ENCODE assay signal across 19 cellular contexts in the genomic region with DNA sequence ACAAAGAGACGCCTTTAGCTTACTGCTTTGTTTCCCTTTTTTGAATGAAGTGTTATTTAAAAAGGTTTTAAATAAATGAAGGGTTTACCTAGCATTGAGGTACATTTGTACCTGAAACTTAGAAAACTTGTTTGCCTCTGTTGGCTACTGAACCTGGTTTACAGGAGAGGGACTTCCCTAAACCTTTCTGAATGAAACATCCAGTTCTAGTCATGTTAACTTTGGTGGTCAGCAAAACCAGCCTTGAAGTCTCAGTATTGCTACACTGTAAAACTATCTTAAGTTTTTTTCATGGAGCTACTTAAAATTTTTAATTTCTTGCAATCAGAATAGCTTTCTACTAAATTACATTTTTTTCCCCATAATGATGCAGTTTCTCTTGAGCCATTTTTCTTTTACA. TPM values are rescaled to one million over a fixed set of nuclear protein-coding genes. Genes with fewer than 3 reads are reported as not detected.
DNase-seq lines count a peak whose midpoint lies in the region; ATAC-seq and TF ChIP-seq lines count a peak whose summit lies in the region.
"Had no signal": no experiment of that assay in that cellular context is flagged by ENCODE, and none has a peak within 500 bp of the region (broad histone marks: within the 10 kb centered on the region; RNA-seq: fewer than 3 reads in every experiment).

No MANE protein-coding gene starts in this region.

- no peak overlapping the region for H2AFZ ChIP-seq in ACC112 (ENCODE audit: low read length, unreplicated experiment)

- DNase-seq in ascending aorta (ENCODE audit: low spot score in 2 of 2): no peak
- DNase-seq in stimulated activated CD4-positive, alpha-beta T cell treated with anti-CD3 and anti-CD28 coated beads, Interleukin-12 subunit alpha, Interleukin-12 subunit beta, amount 100 ng/mL, for 4 hours: no peak
- no peak for DNase-seq in NCI-H2196 treated with DMSO at 0.1 percent for 48 hours (lab: John Stamatoyannopoulos, UW; ENCODE audit: unreplicated experiment)
- no peak for DNase-seq in WERI-Rb-1
- DNase-seq in activated CD4-positive, alpha-beta T cell treated with anti-CD3 and anti-CD28 coated beads for 4 hours: no peak
- DNase-seq: activated CD4-positive, CD25-positive, alpha-beta regulatory T cell treated with anti-CD3 and anti-CD28 coated beads, Interleukin-2, amount 50 U/mL, for 72 hours; anterior cingulate cortex; CD4-positive, CD25-positive, alpha-beta regulatory T cell; left ventricle myocardium inferior; naive thymus-derived CD8-positive, alpha-beta T cell; NCI-H1436; NK-92 treated with Interleukin-12 subunit alpha and Interleukin-12 subunit beta, amount 100 ng/mL, for 24 hours had no signal

- peak; percentile 50 for ATAC-seq in HG02798 (IDR thresholded peaks at IDR 0.05; ENCODE audit: poor library complexity, unreplicated experiment)
- ATAC-seq: naive thymus-derived CD8-positive, alpha-beta T cell; Right ventricle myocardium inferior had no signal

- TF ChIP-seq CTCF in ascending aorta (IDR thresholded peaks at IDR 0.05) (no peak), WERI-Rb-1 (IDR thresholded peaks at IDR 0.05; ENCODE audit: low read depth, low read length) (no peak)

- no peaks in the 10 kb centered on the region for H3K9me3 ChIP-seq in ascending aorta
- H3K9me3 ChIP-seq in mesodermal cell (ENCODE audit: control insufficient read depth, low read length): no peaks in the 10 kb centered on the region
- H3K9me3 ChIP-seq in WERI-Rb-1 (ENCODE audit: severe bottlenecking): no peaks in the 10 kb centered on the region
- H3K9me3 ChIP-seq: A549, HAP-1, left ventricle myocardium inferior, prostate gland had no signal

- no peaks in the 10 kb centered on the region for H3K36me3 ChIP-seq in ACC112 (ENCODE audit: insufficient read depth, low read length)
- no peaks in the 10 kb centered on the region for H3K36me3 ChIP-seq in ascending aorta
- H3K36me3 ChIP-seq in mesodermal cell (ENCODE audit: control insufficient read depth, insufficient read depth, low read length): peaks cover under 1% of the 10 kb centered on the region
- H3K36me3 ChIP-seq in WERI-Rb-1: no peaks in the 10 kb centered on the region
- H3K36me3 ChIP-seq: HAP-1, left ventricle myocardium inferior, prostate gland had no signal

- H3K27ac ChIP-seq in ACC112 (ENCODE audit: low read depth, low read length): peak overlapping the region; percentile 91
- H3K27ac ChIP-seq in ascending aorta: peak overlapping the region; percentile 74 to 81
- peak overlapping the region; percentile 86 for H3K27ac ChIP-seq in mesodermal cell (ENCODE audit: low read depth, low read length, severe bottlenecking)
- no peak overlapping the region for H3K27ac ChIP-seq in WERI-Rb-1
- H3K27ac ChIP-seq: A549, left ventricle myocardium inferior, prostate gland had no signal

- 100% methylated on average over 1 of the region's 1 CpG for WGBS in mesodermal cell (ENCODE audit: insufficient coverage in 2 of 2), 2 experiments

- H3K4me3 ChIP-seq in ACC112 (ENCODE audit: low read depth, low read length) (peak overlapping the region; percentile 10; the same call in 1 of the 2 replicates), ascending aorta (no peak overlapping the region), mesodermal cell (ENCODE audit: extremely low read depth, insufficient read depth, low read length, poor library complexity, severe bottlenecking) (no peak overlapping the region), WERI-Rb-1 (ENCODE audit: low read depth, low read length) (no peak overlapping the region)
- H3K4me3 ChIP-seq: A549, HAP-1, left ventricle myocardium inferior, prostate gland had no signal

- intact Hi-C loops in ascending aorta (cut with DNase I): loop anchor here (2.0 to 5.0 kb wide), 2 partner anchors 14 to 39 kb away; partner anchors contain the start of gene RASSF8

- H3K79me2 ChIP-seq in ACC112 (ENCODE audit: control insufficient read depth, insufficient read depth, low read length, unreplicated experiment): peaks cover 81% of the 10 kb centered on the region

- H3K4me1 ChIP-seq in ACC112 (ENCODE audit: control insufficient read depth, insufficient read depth, low read length, unreplicated experiment) (peaks cover 57% of the 10 kb centered on the region), ascending aorta (peaks cover 6 to 39% of the 10 kb centered on the region in 2 donors), mesodermal cell (ENCODE audit: control insufficient read depth, insufficient read depth, low read length, poor library complexity, severe bottlenecking) (peaks cover 29% of the 10 kb centered on the region)

- H3K27me3 ChIP-seq in ACC112 (ENCODE audit: insufficient read depth, low read length) (no peaks in the 10 kb centered on the region), ascending aorta (no peaks in the 10 kb centered on the region), WERI-Rb-1 (ENCODE audit: insufficient read depth, low read depth, severe bottlenecking) (no peaks in the 10 kb centered on the region)

RNA-seq across cellular contexts. Expression of gene RASSF8, which starts 38.2 kb away (rescaled TPM):
- 92.1 TPM for total RNA-seq in ascending aorta
- 27.9 TPM for polyA plus RNA-seq in mesodermal cell (2013, experiment 1 of 2)
- polyA plus RNA-seq in mesodermal cell (2013, experiment 2 of 2): 31.1 TPM
- total RNA-seq: naive thymus-derived CD8-positive, alpha-beta T cell had no signal
- polyA plus RNA-seq: CD4-positive, CD25-positive, alpha-beta regulatory T cell; naive thymus-derived CD8-positive, alpha-beta T cell had no signal
